1 cellular context compared by ENCODE assay signal in genomic region chr14:105301103-105301914, GRCh38.
A peak's percentile ranks its signal among the peaks of the same experiment; 100 is the strongest.
TF ChIP-seq lines count a peak whose summit lies in the region.

No MANE protein-coding gene starts in this region.

TF ChIP-seq in GM12878, 131 proteins besides CTCF, POLR2A, EP300 and RAD21 (continued from another document):
- TF ChIP-seq CUX1 (IDR thresholded peaks at IDR 0.05; ENCODE audit: insufficient replicate concordance, low read depth, low read length) (no peak), CREM (IDR thresholded peaks at IDR 0.05; ENCODE audit: low read depth) (no peak), SPI1 (IDR thresholded peaks at IDR 0.05; ENCODE audit: borderline replicate concordance, insufficient read depth, low read depth, low read length) (peak; percentile 6; the same call in 1 of the 2 replicates), EZH2 (IDR thresholded peaks at IDR 0.05; ENCODE audit: borderline replicate concordance, control insufficient read depth, low read depth, low read length) (no peak), POLR2AphosphoS2 (IDR thresholded peaks at IDR 0.05; ENCODE audit: low read depth, low read length) (peak; percentile 45; the same call in 1 of the 2 replicates), SMAD1 (IDR thresholded peaks at IDR 0.05; ENCODE audit: low read depth, partially characterized antibody) (no peak), POU2F2 (IDR thresholded peaks at IDR 0.05; ENCODE audit: borderline replicate concordance, low read depth, low read length) (no peak), EGR1 (IDR thresholded peaks at IDR 0.05; ENCODE audit: borderline replicate concordance in 1 of 2, low read depth in 2 of 2, low read length in 2 of 2) (peak in 1 of 2 experiments; percentile 72; a peak in 1 of 3 replicates), NFYA (IDR thresholded peaks at IDR 0.05; ENCODE audit: borderline replicate concordance, low read depth, low read length) (no peak), FOXM1 (IDR thresholded peaks at IDR 0.05; ENCODE audit: low read depth, low read length) (no peak), MXI1 (IDR thresholded peaks at IDR 0.05; ENCODE audit: low read depth, low read length) (no peak), BCL3 (IDR thresholded peaks at IDR 0.05; ENCODE audit: borderline replicate concordance, insufficient read depth, low read depth, low read length, poor library complexity, severe bottlenecking) (no peak), E2F8 (IDR thresholded peaks at IDR 0.05; ENCODE audit: low read depth, partially characterized antibody) (no peak), MTA3 (IDR thresholded peaks at IDR 0.05; ENCODE audit: borderline replicate concordance, low read length) (no peak), ZBTB11 (CRISPR knock-in tag; IDR thresholded peaks at IDR 0.05) (no peak), SMAD5 (IDR thresholded peaks at IDR 0.05; ENCODE audit: low read depth) (no peak), FOXK2 (IDR thresholded peaks at IDR 0.05) (no peak), RELB (IDR thresholded peaks at IDR 0.05; ENCODE audit: low read depth) (no peak), BACH1 (IDR thresholded peaks at IDR 0.05; ENCODE audit: borderline replicate concordance) (peak; percentile 7; the same call in 1 of the 2 replicates), CHD4 (IDR thresholded peaks at IDR 0.05) (no peak), IKZF2 (IDR thresholded peaks at IDR 0.05) (peak in 1 of 2 experiments; percentile 39; a peak in 1 of 4 replicates), KLF5 (IDR thresholded peaks at IDR 0.05; ENCODE audit: partially characterized antibody) (no peak), TARDBP (IDR thresholded peaks at IDR 0.05; ENCODE audit: borderline replicate concordance) (no peak)
TF ChIP-seq in GM12878: peak in this region for 13.
